16 cellular contexts compared by ENCODE assay signal in the genomic region with DNA sequence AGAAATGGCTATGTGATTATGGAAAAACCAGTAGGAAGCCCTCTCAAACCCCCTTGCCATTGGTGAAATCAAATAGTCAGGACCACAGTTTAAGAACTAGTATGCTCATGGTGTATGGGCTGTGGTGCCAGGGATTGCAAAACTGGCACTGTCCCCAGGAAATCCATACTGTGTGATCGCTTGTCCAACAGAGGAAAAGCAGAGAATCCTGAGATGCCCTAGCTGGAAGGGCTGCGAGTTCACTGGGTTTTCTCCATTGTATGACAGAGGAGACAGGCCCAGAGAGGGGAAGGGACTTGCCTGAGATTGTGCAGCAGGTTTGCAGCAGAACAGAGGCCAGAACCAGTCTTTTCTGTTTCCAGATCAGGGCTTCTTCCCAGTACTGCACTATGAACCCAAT.
"Had no signal": no experiment of that assay in that cellular context is flagged by ENCODE, and none has a peak within 500 bp of the region (broad histone marks: within the 10 kb centered on the region; RNA-seq: fewer than 3 reads in every experiment).

No MANE protein-coding gene starts in this region.

- H3K4me3 Mint-ChIP-seq: activated naive CD4-positive, alpha-beta T cell treated with anti-CD3 and anti-CD28 coated beads, Interleukin-2, amount 10 ng/mL, durations not matched to agents 7 days and 5 days; neural crest cell had no signal

- H3K9me3 Mint-ChIP-seq: activated naive CD4-positive, alpha-beta T cell treated with anti-CD3 and anti-CD28 coated beads, Interleukin-2, amount 10 ng/mL, durations not matched to agents 7 days and 5 days; activated T-helper 2 cell treated with anti-CD3 and anti-CD28 coated beads, Interferon-gamma antibody, Interleukin-2, Interleukin-4, amounts not matched to agents 10 μg/mL and 5 μg/mL and 100 μg/mL, durations not matched to agents 14 hours and 24 hours and 36 hours; neural crest cell had no signal

- H3K27me3 Mint-ChIP-seq: activated naive CD4-positive, alpha-beta T cell treated with anti-CD3 and anti-CD28 coated beads, Interleukin-2, amount 10 ng/mL, durations not matched to agents 7 days and 5 days had no signal

- ATAC-seq: left lung had no signal

- H3K27ac ChIP-seq: cardiac muscle cell, coronary artery, heart right ventricle, left lung, suprapubic skin, upper lobe of left lung, VCaP had no signal

- DNase-seq: activated CD4-positive, alpha-beta T cell treated with anti-CD3 and anti-CD28 coated beads for 48 hours; activated naive CD4-positive, alpha-beta T cell treated with anti-CD3 and anti-CD28 coated beads, Interleukin-2, amount 10 ng/mL, durations not matched to agents 7 days and 5 days; effector CD4-positive, alpha-beta T cell; foreskin melanocyte; heart right ventricle; islet precursor cell; left lung; mesendoderm; small intestine; upper lobe of left lung had no signal

- H3K27me3 ChIP-seq: cardiac muscle cell, heart right ventricle, left lung, suprapubic skin, upper lobe of left lung had no signal

- H3K27ac Mint-ChIP-seq: activated naive CD4-positive, alpha-beta T cell treated with anti-CD3 and anti-CD28 coated beads, Interleukin-2, amount 10 ng/mL, durations not matched to agents 7 days and 5 days; activated T-helper 2 cell treated with anti-CD3 and anti-CD28 coated beads, Interferon-gamma antibody, Interleukin-2, Interleukin-4, amounts not matched to agents 10 μg/mL and 5 μg/mL and 100 μg/mL, durations not matched to agents 14 hours and 24 hours and 36 hours had no signal

- H3K4me1 Mint-ChIP-seq: neural crest cell had no signal

- H3K4me3 ChIP-seq: cardiac muscle cell, coronary artery, heart right ventricle, left lung, suprapubic skin, upper lobe of left lung had no signal

- H3K9me3 ChIP-seq: heart right ventricle, left lung, suprapubic skin, upper lobe of left lung had no signal

- H3K4me1 ChIP-seq: left lung, suprapubic skin, upper lobe of left lung had no signal

- FAIRE-seq: small intestine had no signal
